In genomic region chr22:42939941-42940653, GRCh38 we compare ENCODE assay signal across 1 cellular context.
TF ChIP-seq lines count a peak whose summit lies in the region.

No MANE protein-coding gene starts in this region.

TF ChIP-seq in HEK293, 187 proteins besides CTCF, POLR2A, EP300 and RAD21 (continued from another document):
- TF ChIP-seq PRDM6 (tag by site-specific recombination; IDR thresholded peaks at IDR 0.05): peak; percentile 100
